8 cellular contexts compared by ENCODE assay signal in the genomic region with DNA sequence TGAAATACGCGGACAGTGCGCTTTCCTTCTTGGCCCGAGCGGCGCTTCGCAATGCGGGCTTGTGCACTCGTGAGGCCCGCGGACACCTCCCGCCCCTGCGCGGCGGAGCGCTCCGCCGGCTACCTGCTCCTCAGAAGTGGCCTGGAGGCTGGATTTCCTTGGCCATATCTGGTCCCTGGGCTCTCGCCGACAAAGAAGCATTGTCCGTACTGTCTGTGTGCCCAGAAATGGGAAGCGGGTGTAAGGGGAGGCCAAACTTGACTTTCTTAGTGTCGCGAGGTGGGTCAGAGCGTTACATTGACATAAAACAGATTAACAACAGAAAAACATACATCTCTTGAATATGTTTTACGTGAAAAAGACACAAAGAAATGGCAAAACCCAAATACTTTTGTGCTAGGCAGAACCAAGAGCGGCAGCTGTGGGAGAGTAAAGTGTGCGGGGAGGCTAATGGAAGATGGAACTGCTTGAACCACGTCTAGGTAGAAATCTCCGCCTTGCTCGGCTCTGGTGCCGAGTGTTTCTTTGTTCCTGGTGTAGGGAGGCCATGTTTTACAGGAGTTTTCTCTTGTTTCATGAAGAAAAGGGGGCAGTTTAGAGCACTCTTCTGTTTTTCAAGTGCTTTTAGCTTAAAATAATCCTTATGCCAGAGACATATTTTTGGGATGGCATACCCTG. TPM values are rescaled to one million over a fixed set of nuclear protein-coding genes. Genes with fewer than 3 reads are reported as not detected.
DNase-seq lines count a peak whose midpoint lies in the region; ATAC-seq and TF ChIP-seq lines count a peak whose summit lies in the region.

No MANE protein-coding gene starts in this region.

- H3K4me3 Mint-ChIP-seq in GM23338: peak overlapping the region; percentile 94
- H3K4me3 Mint-ChIP-seq in activated CD4-positive, alpha-beta T cell treated with anti-CD3 and anti-CD28 coated beads, Interleukin-2, amount 10 ng/mL, durations not matched to agents 24 days and 14 days: peak overlapping the region; percentile 96
- H3K4me3 Mint-ChIP-seq in osteocyte (ENCODE audit: unreplicated experiment): peak overlapping the region; percentile 90

- peak overlapping the region; percentile 82 for H2AFZ ChIP-seq in GM23338

- no peaks in the 10 kb centered on the region for H3K9me2 ChIP-seq in GM23338 (ENCODE audit: insufficient read depth)

- no peaks in the 10 kb centered on the region for H3F3A ChIP-seq in GM23338 (replicated peaks; ENCODE audit: low read depth)

- peaks cover 6% of the 10 kb centered on the region; the same call in 1 of the 2 replicates for H3K4me1 ChIP-seq in GM23338 (ENCODE audit: insufficient read depth)

- H3K9me3 Mint-ChIP-seq in GM23338: no peaks in the 10 kb centered on the region
- no peaks in the 10 kb centered on the region for H3K9me3 Mint-ChIP-seq in activated CD4-positive, alpha-beta T cell treated with anti-CD3 and anti-CD28 coated beads, Interleukin-2, amount 10 ng/mL, durations not matched to agents 24 days and 14 days
- no peaks in the 10 kb centered on the region for H3K9me3 Mint-ChIP-seq in osteocyte (ENCODE audit: unreplicated experiment)

- peaks cover 19% of the 10 kb centered on the region for H3K4me1 Mint-ChIP-seq in GM23338
- H3K4me1 Mint-ChIP-seq in activated CD4-positive, alpha-beta T cell treated with anti-CD3 and anti-CD28 coated beads, Interleukin-2, amount 10 ng/mL, durations not matched to agents 24 days and 14 days: peaks cover 32% of the 10 kb centered on the region
- peaks cover 9% of the 10 kb centered on the region for H3K4me1 Mint-ChIP-seq in osteocyte (ENCODE audit: unreplicated experiment)

- H3K27me3 ChIP-seq in GM06990 (replicated peaks; ENCODE audit: control insufficient read depth, insufficient read depth, low read length) (no peaks in the 10 kb centered on the region), GM23338 (ENCODE audit: insufficient read depth) (no peaks in the 10 kb centered on the region)

- peaks cover 13% of the 10 kb centered on the region; the same call in 1 of the 2 replicates for H3K79me2 ChIP-seq in GM23338 (replicated peaks; ENCODE audit: insufficient read depth)

- H4K20me1 ChIP-seq in GM23338 (replicated peaks; ENCODE audit: insufficient read depth): no peaks in the 10 kb centered on the region

- peak overlapping the region; percentile 98 for H3K27ac Mint-ChIP-seq in GM23338
- H3K27ac Mint-ChIP-seq in activated CD4-positive, alpha-beta T cell treated with anti-CD3 and anti-CD28 coated beads, Interleukin-2, amount 10 ng/mL, durations not matched to agents 24 days and 14 days: peak overlapping the region; percentile 96
- peak overlapping the region; percentile 98 for H3K27ac Mint-ChIP-seq in osteocyte (ENCODE audit: unreplicated experiment)

- H3K4me3 ChIP-seq in GM06990 (replicated peaks; ENCODE audit: low read depth, low read length) (peak overlapping the region; percentile 85), GM23338 (peak overlapping the region; percentile 98), fibroblast of mammary gland (ENCODE audit: control insufficient read depth, low read depth, low read length) (peak overlapping the region; percentile 97)

- peak overlapping the region; percentile 85 for H3K4me2 ChIP-seq in GM23338

- H3K27me3 Mint-ChIP-seq in GM23338 (ENCODE audit: insufficient read depth, low read depth, poor library complexity) (peaks cover 11% of the 10 kb centered on the region), osteocyte (ENCODE audit: unreplicated experiment) (no peaks in the 10 kb centered on the region)
- peaks cover 1% of the 10 kb centered on the region for H3K27me3 Mint-ChIP-seq in activated CD4-positive, alpha-beta T cell treated with anti-CD3 and anti-CD28 coated beads, Interleukin-2, amount 10 ng/mL, durations not matched to agents 24 days and 14 days

- DNase-seq in GM06990 (ENCODE audit: extremely low read depth, insufficient read length) (no peak), GM23338 (ENCODE audit: low spot score) (peak; percentile 57), LoVo (ENCODE audit: low spot score) (peak; percentile 45), fibroblast of mammary gland (ENCODE audit: low read depth) (no peak), osteocyte (ENCODE audit: extremely low spot score, unreplicated experiment) (no peak), NCI-H524 treated with DMSO at 0.1 percent for 48 hours (lab: John Stamatoyannopoulos, UW) (no peak), inferior parietal cortex (ENCODE audit: extremely low spot score) (no peak)
- peak; percentile 79 for DNase-seq in activated CD4-positive, alpha-beta T cell treated with anti-CD3 and anti-CD28 coated beads, Interleukin-2, amount 10 ng/mL, durations not matched to agents 24 days and 14 days

- intact Hi-C loops in activated CD4-positive, alpha-beta T cell treated with anti-CD3 and anti-CD28 coated beads, Interleukin-2, amount 10 ng/mL, durations not matched to agents 24 days and 14 days (cut with micrococcal nuclease): loop anchor here (1.0 to 2.0 kb wide), 5 partner anchors 167 to 740 kb away; a partner anchor contains a TSS

- peaks cover 8% of the 10 kb centered on the region; the same call in 2 of the 3 replicates for H3K36me3 Mint-ChIP-seq in GM23338 (ENCODE audit: low read depth)
- peaks cover 17% of the 10 kb centered on the region for H3K36me3 Mint-ChIP-seq in activated CD4-positive, alpha-beta T cell treated with anti-CD3 and anti-CD28 coated beads, Interleukin-2, amount 10 ng/mL, durations not matched to agents 24 days and 14 days (ENCODE audit: low read depth)
- H3K36me3 Mint-ChIP-seq in osteocyte (ENCODE audit: unreplicated experiment): no peaks in the 10 kb centered on the region

- peak; percentile 17 for ATAC-seq in GM23338

- no peaks in the 10 kb centered on the region; the same call in 1 of the 2 replicates for H3K36me3 ChIP-seq in GM06990 (ENCODE audit: control insufficient read depth, insufficient read depth, low read length)
- no peaks in the 10 kb centered on the region for H3K36me3 ChIP-seq in GM23338 (ENCODE audit: insufficient read depth)

- no peak for TF ChIP-seq CTCF in GM06990 (IDR thresholded peaks at IDR 0.05; ENCODE audit: insufficient read depth, low read length, poor library complexity, severe bottlenecking)
- no peak for TF ChIP-seq CTCF in GM23338 (conservative IDR thresholded peaks at IDR 0.05; ENCODE audit: low read depth in 2 of 2)
- TF ChIP-seq CTCF in fibroblast of mammary gland (conservative IDR thresholded peaks at IDR 0.05; ENCODE audit: control insufficient read depth, insufficient read depth, low read depth, low read length): no peak
- TF ChIP-seq CTCF in osteocyte (IDR thresholded peaks at IDR 0.05): no peak

- H3K27ac ChIP-seq in GM23338 (ENCODE audit: low read depth): peak overlapping the region; percentile 96

TF ChIP-seq in GM23338, 12 proteins besides CTCF, POLR2A, EP300 and RAD21 (continues in another document):
- TF ChIP-seq POLR2AphosphoS5 (IDR thresholded peaks at IDR 0.05; ENCODE audit: low read depth) (no peak), JUNB (IDR thresholded peaks at IDR 0.05; ENCODE audit: unreplicated experiment) (no peak), CREB1 (CRISPR knock-in tag; IDR thresholded peaks at IDR 0.05; ENCODE audit: low read depth) (no peak), NANOG (IDR thresholded peaks at IDR 0.05; ENCODE audit: borderline replicate concordance) (no peak), ZNF331 (CRISPR knock-in tag; IDR thresholded peaks at IDR 0.05; ENCODE audit: low read depth) (no peak), STAT1 (IDR thresholded peaks at IDR 0.05; ENCODE audit: unreplicated experiment) (no peak), ZNF114 (CRISPR knock-in tag; IDR thresholded peaks at IDR 0.05) (no peak), EZH2phosphoT487 (IDR thresholded peaks at IDR 0.05; ENCODE audit: unreplicated experiment) (no peak), EZH2 (IDR thresholded peaks at IDR 0.05; ENCODE audit: low read depth, unreplicated experiment) (no peak)
- TF ChIP-seq, protein P1, sequence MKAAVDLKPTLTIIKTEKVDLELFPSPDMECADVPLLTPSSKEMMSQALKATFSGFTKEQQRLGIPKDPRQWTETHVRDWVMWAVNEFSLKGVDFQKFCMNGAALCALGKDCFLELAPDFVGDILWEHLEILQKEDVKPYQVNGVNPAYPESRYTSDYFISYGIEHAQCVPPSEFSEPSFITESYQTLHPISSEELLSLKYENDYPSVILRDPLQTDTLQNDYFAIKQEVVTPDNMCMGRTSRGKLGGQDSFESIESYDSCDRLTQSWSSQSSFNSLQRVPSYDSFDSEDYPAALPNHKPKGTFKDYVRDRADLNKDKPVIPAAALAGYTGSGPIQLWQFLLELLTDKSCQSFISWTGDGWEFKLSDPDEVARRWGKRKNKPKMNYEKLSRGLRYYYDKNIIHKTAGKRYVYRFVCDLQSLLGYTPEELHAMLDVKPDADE (IDR thresholded peaks at IDR 0.05): no peak

RNA-seq across cellular contexts. Expression of a gene that starts 1.5 kb away (rescaled TPM):
- 9.8 and 10.7 TPM in 2 replicates for total RNA-seq in GM23338 (2014; rRNA removed; shearing (Covaris generic))
- polyA plus RNA-seq in GM23338 (2016; fragmentation: Nextera tagmentation; extraction: Ambion mirVana): 7.3 and 7.9 TPM in 2 replicates
- total RNA-seq in activated CD4-positive, alpha-beta T cell treated with anti-CD3 and anti-CD28 coated beads, Interleukin-2, amount 10 ng/mL, durations not matched to agents 24 days and 14 days: 10.9 and 12.2 TPM in 2 replicates
- total RNA-seq in osteocyte: 11.6 and 12.6 TPM in 2 replicates

Comparison
In these comparisons a context has a peak if more than half of its experiments do, and no peak if none do; other contexts are left out.
1. DNase-seq: peak in GM23338 (single experiment), LoVo (single experiment) and activated CD4-positive, alpha-beta T cell treated with anti-CD3 and anti-CD28 coated beads, Interleukin-2, amount 10 ng/mL, durations not matched to agents 24 days and 14 days (single experiment); none in GM06990 (single experiment), fibroblast of mammary gland (single experiment), osteocyte (single experiment), NCI-H524 treated with DMSO at 0.1 percent for 48 hours (single experiment) and inferior parietal cortex (single experiment).
2. Peak in every context shown above with its lines, with median percentiles within 50 percentile points of each other: H3K4me3 ChIP-seq, H3K27ac Mint-ChIP-seq and H3K4me3 Mint-ChIP-seq.